In genomic region chr9:127706836-127707241, GRCh38 we compare ENCODE assay signal across 1 cellular context.
TF ChIP-seq lines count a peak whose summit lies in the region.

Gene CFAP157, plus strand, starts transcription at chr9:127706988. Its CDS starts 44 bp downstream, at chr9:127707032.

TF ChIP-seq in HCT116, 20 proteins besides CTCF, POLR2A, EP300 and RAD21 (continued from another document):
- TF ChIP-seq ZBTB33 (IDR thresholded peaks at IDR 0.05; ENCODE audit: extremely low read depth, insufficient replicate concordance, low read length) (no peak), EZH2 (IDR thresholded peaks at IDR 0.05) (no peak)
